Comparison of ENCODE assay signal across 8 cellular contexts in genomic region chr2:27663160-27663462, GRCh38. TPM values are rescaled to one million over a fixed set of nuclear protein-coding genes. Genes with fewer than 3 reads are reported as not detected.
DNase-seq lines count a peak whose midpoint lies in the region; ATAC-seq, FAIRE-seq and TF ChIP-seq lines count a peak whose summit lies in the region.

No MANE protein-coding gene starts in this region.

- H3K4me1 ChIP-seq in K562 (replicated peaks in 1 of 2; ENCODE audit: control insufficient read depth in 2 of 2, insufficient read depth in 2 of 2, low read length in 2 of 2): peaks cover 10 to 20% of the 10 kb centered on the region in 2 experiments; a peak in 4 of 5 replicates
- H3K4me1 ChIP-seq in right lobe of liver: peaks cover 0 to 31% (median 7%) of the 10 kb centered on the region in 4 donors
- H3K4me1 ChIP-seq in tibial nerve: peaks cover 0 to 55% (median 23%) of the 10 kb centered on the region in 4 donors

- H3K79me2 ChIP-seq in K562 (ENCODE audit: control insufficient read depth, insufficient read depth, low read length): peaks cover 58% of the 10 kb centered on the region

- H3K27ac ChIP-seq in K562 (ENCODE audit: extremely low read depth, low read depth, low read length) (peak overlapping the region; percentile 95), right lobe of liver (peak overlapping the region; percentile 79 to 84 (median 82)), tibial nerve (peak overlapping the region; percentile 81 to 92 (median 88))

- H3K4me3 ChIP-seq in K562: peak overlapping the region; percentile 98
- peak overlapping the region; percentile 69 to 89 (median 83) for H3K4me3 ChIP-seq in right lobe of liver
- peak overlapping the region; percentile 54 to 92 (median 79) for H3K4me3 ChIP-seq in tibial nerve

- H3K9me1 ChIP-seq in K562 (ENCODE audit: control insufficient read depth, insufficient read depth, low read length): no peaks in the 10 kb centered on the region

- peaks cover 55% of the 10 kb centered on the region for H3K36me3 ChIP-seq in K562 (ENCODE audit: control insufficient read depth, insufficient read depth, low read length)
- H3K36me3 ChIP-seq in right lobe of liver: peaks cover 11 to 48% (median 12%) of the 10 kb centered on the region in 4 donors
- peaks cover 0 to 53% (median 20%) of the 10 kb centered on the region in 3 donors for H3K36me3 ChIP-seq in tibial nerve

- no peak for TF ChIP-seq CTCF in K562 (IDR thresholded peaks at IDR 0.05 in 2 of 3, conservative IDR thresholded peaks at IDR 0.05 in 1 of 3; ENCODE audit: insufficient read depth in 2 of 3, low read depth in 1 of 3, low read length in 3 of 3)
- no peak for TF ChIP-seq CTCF in right lobe of liver (IDR thresholded peaks at IDR 0.05)
- TF ChIP-seq CTCF in tibial nerve (IDR thresholded peaks at IDR 0.05): no peak

- peak; percentile 35 for ATAC-seq in GM19328 (IDR thresholded peaks at IDR 0.05; ENCODE audit: unreplicated experiment)
- ATAC-seq in HG03439 (IDR thresholded peaks at IDR 0.05; ENCODE audit: unreplicated experiment): peak; percentile 62
- ATAC-seq in K562: peak; percentile 90
- peak; percentile 85 to 89 (median 86) for ATAC-seq in right lobe of liver
- ATAC-seq in GM21423 (IDR thresholded peaks at IDR 0.05; ENCODE audit: unreplicated experiment): no peak

- CTCF ChIA-PET in K562 (lab: Yijun Ruan, JAX; ENCODE audit: low intra/inter-chr PET ratio): interaction anchor here (0.6 kb wide), 1 partner anchor 232 kb away, joined by 3 read pairs; no protein-coding TSS in a partner anchor

- TF ChIP-seq RAD21 in K562 (CRISPR knock-in tag; conservative IDR thresholded peaks at IDR 0.05 in 1 of 2, IDR thresholded peaks at IDR 0.05 in 1 of 2): no peak

- no peaks in the 10 kb centered on the region for H4K20me1 ChIP-seq in K562 (replicated peaks; ENCODE audit: control insufficient read depth, insufficient read depth, low read length)

- POLR2A ChIA-PET in K562 (lab: Yijun Ruan, JAX): interaction anchor here (0.9 to 1.7 kb wide), 12 partner anchors 9 to 734 kb away, joined by 3 to 13 read pairs (median 4); partner anchors contain the start of gene PPM1G

- H3K27me3 ChIP-seq in K562 (ENCODE audit: control insufficient read depth in 2 of 2, insufficient read depth in 2 of 2, low read length in 2 of 2): no peaks in the 10 kb centered on the region
- H3K27me3 ChIP-seq in right lobe of liver: no peaks in the 10 kb centered on the region
- H3K27me3 ChIP-seq in tibial nerve: no peaks in the 10 kb centered on the region

- peak overlapping the region; percentile 92 to 95 for H3K9ac ChIP-seq in K562 (ENCODE audit: insufficient read depth in 1 of 2, low read depth in 2 of 2, low read length in 2 of 2)

- intact Hi-C loops in K562 (cut with micrococcal nuclease) (no loop called here), right lobe of liver (cut with DNase I) (no loop called here)

- H2AFZ ChIP-seq in K562 (ENCODE audit: low read depth, low read length): peak overlapping the region; percentile 95

- 0% methylated on average over 12 of the region's 16 CpGs for WGBS in K562 (ENCODE audit: insufficient coverage, low coverage, missing lambda C conversion rate)
- 0% methylated on average over 8 of the region's 16 CpGs for WGBS in right lobe of liver (ENCODE audit: insufficient coverage, low coverage, low lambda C conversion rate, missing lambda C conversion rate)
- 0% methylated on average over 16 of the region's 16 CpGs for whole genome bisulfite sequencing in tibial nerve, 2 donors

- TF ChIP-seq EP300 in K562 (IDR thresholded peaks at IDR 0.05; ENCODE audit: low read length) (no peak), tibial nerve (IDR thresholded peaks at IDR 0.05) (no peak)

- in situ Hi-C loops in K562 (cut with MboI): no loop called here
- in situ Hi-C loops in KBM-7 (cut with MboI; ENCODE audit: low pct_unique_long_range_greater_than_20kb, low sequenced_read_pairs): no loop called here

- TF ChIP-seq POLR2A in K562 (conservative IDR thresholded peaks at IDR 0.05) (no peak), right lobe of liver (IDR thresholded peaks at IDR 0.05) (no peak), tibial nerve (IDR thresholded peaks at IDR 0.05) (no peak)

- DNase-seq in K562 (ENCODE audit: extremely low read depth in 1 of 4, low spot score in 3 of 4): peak in 1 of 4 experiments; percentile 79
- DNase-seq in right lobe of liver: peak in 1 of 3 donors; percentile 86
- peak in 1 of 2 donors; percentile 21 for DNase-seq in tibial nerve (ENCODE audit: low spot score in 2 of 2)
- no peak for DNase-seq in KBM-7
- no peak for DNase-seq in effector CD4-positive, alpha-beta T cell

- TSS peak; percentile 50 for BruUV-seq in K562 (replicated peaks; lab: Mats Ljungman, UMichigan)

- FAIRE-seq in K562 (lab: Jason Lieb, UNC): no peak

- H3K9me3 ChIP-seq in K562 (replicated peaks; ENCODE audit: control insufficient read depth, insufficient read depth, low read depth, low read length): no peaks in the 10 kb centered on the region
- H3K9me3 ChIP-seq in right lobe of liver: no peaks in the 10 kb centered on the region
- H3K9me3 ChIP-seq in tibial nerve: no peaks in the 10 kb centered on the region

- peak overlapping the region; percentile 92 for H3K4me2 ChIP-seq in K562 (ENCODE audit: insufficient read depth, low read length)

RNA-seq across cellular contexts. Expression of gene SUPT7L, which starts 0.3 kb away (rescaled TPM):
- 36.5 and 68.4 TPM in 2 replicates for total RNA-seq in K562 (2011; cell fraction: chromatin; rRNA removed; ENCODE audit: low replicate concordance)
- 43.0 and 53.8 TPM in 2 replicates for total RNA-seq in K562 (2011; cell fraction: nucleolus; rRNA removed)
- 48.5 and 58.2 TPM in 2 replicates for total RNA-seq in K562 (2011; cell fraction: nucleoplasm; rRNA removed)
- total RNA-seq in K562 (2014; rRNA removed): 22.0 and 28.6 TPM in 2 replicates
- 39.6 and 40.3 TPM in 2 replicates for total RNA-seq in K562 (2014; rRNA removed; fragmentation: Illumina TruSeq; extraction: Trizol)
- 39.6 and 40.2 TPM in 2 replicates for total RNA-seq in K562 (2015; rRNA removed; fragmentation: Illumina TruSeq; extraction: Trizol)
- 38.1 and 38.6 TPM in 2 replicates for total RNA-seq in K562 (2021)
- 72.8 and 82.6 TPM in 2 replicates for polyA plus RNA-seq in K562 (2011; rRNA removed)
- polyA plus RNA-seq in K562 (2011; cell fraction: cytosol; rRNA removed): 44.5 and 62.1 TPM in 2 replicates
- polyA plus RNA-seq in K562 (2011; cell fraction: nucleus; rRNA removed): 185 and 214 TPM in 2 replicates
- polyA plus RNA-seq in K562 (2012): 32.5 and 61.1 TPM in 2 replicates
- 52.6 and 58.8 TPM in 2 replicates for polyA plus RNA-seq in K562 (2014; fragmentation: Illumina TruSeq; extraction: Trizol)
- 10 to 100 TPM; 25.1 to 40.1 TPM for polyA plus RNA-seq in K562 (2014; fragmentation: Nextera tagmentation; extraction: Ambion mirVana)
- 46.2 and 50.8 TPM in 2 replicates for polyA plus RNA-seq in K562 (2014; rRNA removed)
- 40.4 and 42.9 TPM in 2 replicates for polyA minus RNA-seq in K562 (2011; rRNA and poly(A)+ RNA removed)
- polyA minus RNA-seq in K562 (2011; cell fraction: cytosol; rRNA and poly(A)+ RNA removed): 26.5 and 30.2 TPM in 2 replicates
- 58.3 and 79.8 TPM in 2 replicates for polyA minus RNA-seq in K562 (2011; cell fraction: nucleus; rRNA and poly(A)+ RNA removed)
- total RNA-seq in right lobe of liver: 10 to 100 TPM; 11.4 to 15.3 (median 13.9) TPM
- 10 to 100 TPM; 30.2 to 36.3 (median 33.8) TPM for total RNA-seq in tibial nerve

RNA-seq across cellular contexts. Expression of gene SLC4A1AP, which starts 0.6 kb away (rescaled TPM):
- total RNA-seq in K562 (2011; cell fraction: chromatin; rRNA removed; ENCODE audit: low replicate concordance): 12.6 and 30.6 TPM in 2 replicates
- total RNA-seq in K562 (2011; cell fraction: nucleolus; rRNA removed): 8.3 and 9.2 TPM in 2 replicates
- 13.4 and 13.7 TPM in 2 replicates for total RNA-seq in K562 (2011; cell fraction: nucleoplasm; rRNA removed)
- total RNA-seq in K562 (2014; rRNA removed) (33.0 and 35.9 TPM in 2 replicates), K562 (2014; rRNA removed; fragmentation: Illumina TruSeq; extraction: Trizol) (35.3 and 38.5 TPM in 2 replicates), K562 (2015; rRNA removed; fragmentation: Illumina TruSeq; extraction: Trizol) (36.1 and 40.5 TPM in 2 replicates), K562 (2021) (23.4 and 25.6 TPM in 2 replicates), right lobe of liver (10 to 100 TPM in 2 of 6 experiments, 1 to 10 TPM in 4; 6.5 to 12.7 (median 8.5) TPM), tibial nerve (10 to 100 TPM; 22.9 to 31.2 (median 28.6) TPM)
- polyA plus RNA-seq in K562 (2011; rRNA removed) (14.8 and 16.6 TPM in 2 replicates), K562 (2014; fragmentation: Illumina TruSeq; extraction: Trizol) (36.2 and 39.9 TPM in 2 replicates), K562 (2014; fragmentation: Nextera tagmentation; extraction: Ambion mirVana) (10 to 100 TPM in 1 of 2 experiments, 1 to 10 TPM in 1; 8.1 to 13.3 TPM), K562 (2014; rRNA removed) (33.7 and 37.0 TPM in 2 replicates)
- 9.9 and 13.5 TPM in 2 replicates for polyA plus RNA-seq in K562 (2011; cell fraction: cytosol; rRNA removed)
- polyA plus RNA-seq in K562 (2011; cell fraction: nucleus; rRNA removed): 10.7 and 11.9 TPM in 2 replicates
- polyA plus RNA-seq in K562 (2012): 21.8 and 23.1 TPM in 2 replicates
- 15.4 and 15.9 TPM in 2 replicates for polyA minus RNA-seq in K562 (2011; rRNA and poly(A)+ RNA removed)
- polyA minus RNA-seq in K562 (2011; cell fraction: cytosol; rRNA and poly(A)+ RNA removed): 9.6 and 13.6 TPM in 2 replicates
- 8.3 and 14.3 TPM in 2 replicates for polyA minus RNA-seq in K562 (2011; cell fraction: nucleus; rRNA and poly(A)+ RNA removed)

RNA-seq across cellular contexts. Expression of gene GPN1, which starts 34.3 kb away (rescaled TPM):
- 32.8 and 34.8 TPM in 2 replicates for total RNA-seq in K562 (2011; cell fraction: chromatin; rRNA removed; ENCODE audit: low replicate concordance)
- 26.7 and 30.8 TPM in 2 replicates for total RNA-seq in K562 (2011; cell fraction: nucleolus; rRNA removed)
- total RNA-seq in K562 (2011; cell fraction: nucleoplasm; rRNA removed): 38.6 and 50.1 TPM in 2 replicates
- total RNA-seq in K562 (2014; rRNA removed) (23.4 and 34.7 TPM in 2 replicates), K562 (2014; rRNA removed; fragmentation: Illumina TruSeq; extraction: Trizol) (48.2 and 54.7 TPM in 2 replicates), K562 (2015; rRNA removed; fragmentation: Illumina TruSeq; extraction: Trizol) (41.9 and 43.6 TPM in 2 replicates), K562 (2021) (39.6 and 40.4 TPM in 2 replicates), right lobe of liver (10 to 100 TPM in 4 of 6 experiments, 1 to 10 TPM in 2; 9.4 to 14.6 (median 11.3) TPM), tibial nerve (10 to 100 TPM; 16.3 to 22.2 (median 19.8) TPM)
- polyA plus RNA-seq in K562 (2011; rRNA removed) (80.4 and 98.1 TPM in 2 replicates), K562 (2014; fragmentation: Illumina TruSeq; extraction: Trizol) (58.2 and 64.9 TPM in 2 replicates), K562 (2014; fragmentation: Nextera tagmentation; extraction: Ambion mirVana) (100 to 1,000 TPM; 131 to 171 TPM), K562 (2014; rRNA removed) (43.7 and 45.8 TPM in 2 replicates)
- polyA plus RNA-seq in K562 (2011; cell fraction: cytosol; rRNA removed): 34.8 and 49.4 TPM in 2 replicates
- polyA plus RNA-seq in K562 (2011; cell fraction: nucleus; rRNA removed): 24.9 and 35.2 TPM in 2 replicates
- polyA plus RNA-seq in K562 (2012): 38.9 and 47.2 TPM in 2 replicates
- 69.4 and 75.5 TPM in 2 replicates for polyA minus RNA-seq in K562 (2011; rRNA and poly(A)+ RNA removed)
- 13.7 and 33.6 TPM in 2 replicates for polyA minus RNA-seq in K562 (2011; cell fraction: cytosol; rRNA and poly(A)+ RNA removed)
- 28.9 and 39.1 TPM in 2 replicates for polyA minus RNA-seq in K562 (2011; cell fraction: nucleus; rRNA and poly(A)+ RNA removed)

RNA-seq across cellular contexts. Expression of gene CCDC121, which starts 34.3 kb away (rescaled TPM):
- total RNA-seq in K562 (2011; cell fraction: chromatin; rRNA removed; ENCODE audit: low replicate concordance): 3.0 and 6.7 TPM in 2 replicates
- total RNA-seq in K562 (2011; cell fraction: nucleolus; rRNA removed): 2.2 and 3.0 TPM in 2 replicates
- 3.1 and 3.9 TPM in 2 replicates for total RNA-seq in K562 (2011; cell fraction: nucleoplasm; rRNA removed)
- total RNA-seq in K562 (2014; rRNA removed) (3.3 and 5.2 TPM in 2 replicates), K562 (2014; rRNA removed; fragmentation: Illumina TruSeq; extraction: Trizol) (4.2 TPM in 2 replicates), K562 (2015; rRNA removed; fragmentation: Illumina TruSeq; extraction: Trizol) (4.1 TPM in 2 replicates), K562 (2021) (3.3 TPM in 2 replicates), right lobe of liver (1 to 10 TPM in 4 of 6 experiments, under 1 TPM in 2; 0.74 to 2.1 (median 1.5) TPM), tibial nerve (1 to 10 TPM; 3.8 to 7.2 (median 4.7) TPM)
- polyA plus RNA-seq in K562 (2011; rRNA removed) (4.4 TPM in 2 replicates), K562 (2014; fragmentation: Illumina TruSeq; extraction: Trizol) (4.7 and 5.2 TPM in 2 replicates), K562 (2014; fragmentation: Nextera tagmentation; extraction: Ambion mirVana) (1 to 10 TPM; 2.2 to 4.2 TPM), K562 (2014; rRNA removed) (3.2 and 3.4 TPM in 2 replicates)
- 1.3 and 2.2 TPM in 2 replicates for polyA plus RNA-seq in K562 (2011; cell fraction: cytosol; rRNA removed)
- polyA plus RNA-seq in K562 (2011; cell fraction: nucleus; rRNA removed): 2.9 and 5.5 TPM in 2 replicates
- 2.5 and 4.2 TPM in 2 replicates for polyA plus RNA-seq in K562 (2012)
- 2.6 and 3.7 TPM in 2 replicates for polyA minus RNA-seq in K562 (2011; rRNA and poly(A)+ RNA removed)
- 1.2 and 1.5 TPM in 2 replicates for polyA minus RNA-seq in K562 (2011; cell fraction: cytosol; rRNA and poly(A)+ RNA removed)
- polyA minus RNA-seq in K562 (2011; cell fraction: nucleus; rRNA and poly(A)+ RNA removed): 2.8 and 6.2 TPM in 2 replicates
